29 cellular contexts compared by ENCODE assay signal in genomic region chr19:4189641-4190040, GRCh38. TPM values are rescaled to one million over a fixed set of nuclear protein-coding genes. Genes with fewer than 3 reads are reported as not detected.
"Had no signal": no experiment of that assay in that cellular context is flagged by ENCODE, and none has a peak within 500 bp of the region (broad histone marks: within the 10 kb centered on the region; RNA-seq: fewer than 3 reads in every experiment).

No MANE protein-coding gene starts in this region.

- H3K4me1 ChIP-seq: left lung had no signal

- H3K36me3 ChIP-seq: esophagus squamous epithelium, gastrocnemius medialis, heart right ventricle, left lung had no signal

- H3K27me3 ChIP-seq: dorsolateral prefrontal cortex had no signal

- ATAC-seq: esophagus mucosa, gastrocnemius medialis, heart right ventricle, left cardiac atrium, left lung, left ventricle myocardium superior had no signal

- H3K4me3 Mint-ChIP-seq: memory B cell had no signal

- H3K27ac Mint-ChIP-seq: memory B cell had no signal

- H3K27ac ChIP-seq: coronary artery, dorsolateral prefrontal cortex, epithelial cell of prostate, esophagus squamous epithelium, gastrocnemius medialis, heart right ventricle, left lung had no signal

- DNase-seq: dorsolateral prefrontal cortex; effector CD4-positive, alpha-beta T cell; effector memory CD4-positive, alpha-beta T cell; erythroblast; esophagus squamous epithelium; foreskin fibroblast; foreskin melanocyte; gastrocnemius medialis; glutamatergic neuron; head of caudate nucleus; heart right ventricle; hippocampal formation; left cardiac atrium; left lung; left ventricle myocardium superior; mammary epithelial cell; mesendoderm; midbrain had no signal

- H3K4me3 ChIP-seq: coronary artery, dorsolateral prefrontal cortex, esophagus squamous epithelium, gastrocnemius medialis, heart right ventricle, left lung, lung had no signal

- FAIRE-seq: islet of Langerhans, keratinocyte had no signal

- H3K36me3 Mint-ChIP-seq: memory B cell had no signal

- H3K9me3 ChIP-seq: esophagus squamous epithelium, gastrocnemius medialis, heart right ventricle, left lung had no signal

RNA-seq across cellular contexts. Expression of gene CREB3L3, which starts 36.2 kb away (rescaled TPM):
- total RNA-seq: dermis blood vessel endothelial cell, esophagus mucosa, esophagus squamous epithelium, glomerular endothelial cell, heart right ventricle, kidney epithelial cell, left cardiac atrium, left lung, left ventricle myocardium superior, lower leg skin, lung, mammary epithelial cell had no signal
- polyA plus RNA-seq: keratinocyte, mammary epithelial cell had no signal

RNA-seq across cellular contexts. Expression of gene EBI3, which starts 39.7 kb away (rescaled TPM):
- total RNA-seq: mammary epithelial cell had no signal
